In the genomic region with DNA sequence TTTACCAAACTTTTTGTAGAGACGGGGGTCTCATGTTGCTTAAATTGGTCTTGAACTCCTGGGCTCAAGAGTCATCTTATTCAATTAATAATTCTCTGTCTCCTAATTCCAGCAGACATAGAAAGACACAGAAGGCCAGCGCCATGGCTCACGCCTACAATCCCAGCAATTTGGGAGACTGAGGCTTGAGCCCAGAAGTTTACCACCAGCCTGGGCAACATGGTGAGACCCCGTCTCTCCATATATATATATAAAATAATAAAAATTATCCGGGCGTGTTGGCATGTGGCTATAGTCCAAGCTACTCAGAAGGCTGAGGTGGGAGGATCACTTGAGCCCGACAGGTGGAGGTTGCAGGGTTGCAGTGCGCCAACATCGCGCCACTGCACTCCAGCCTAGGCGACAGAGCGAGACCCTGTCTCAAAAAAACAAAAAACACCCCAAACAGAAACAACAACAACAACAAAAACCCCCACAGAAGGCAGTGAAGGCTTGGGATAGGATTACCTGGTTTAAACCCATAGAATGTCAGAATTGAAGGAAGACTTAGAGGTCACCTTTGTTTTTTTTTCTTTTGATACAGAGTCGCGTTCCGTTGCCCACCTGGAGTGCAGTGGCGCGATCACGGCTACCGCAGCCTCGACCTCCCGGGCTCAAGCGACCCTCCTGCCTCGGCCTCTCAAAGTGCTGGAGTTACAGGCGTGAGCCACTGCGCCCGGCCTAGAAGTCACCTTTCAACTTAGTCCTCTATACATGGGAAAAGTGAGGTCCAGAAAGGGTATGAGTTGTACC, we compare ENCODE assay signal across 8 cellular contexts. TPM values are rescaled to one million over a fixed set of nuclear protein-coding genes. Genes with fewer than 3 reads are reported as not detected.
DNase-seq lines count a peak whose midpoint lies in the region; ATAC-seq, FAIRE-seq and TF ChIP-seq lines count a peak whose summit lies in the region.

No MANE protein-coding gene starts in this region.

- H3K4me3 ChIP-seq in Loucy (ENCODE audit: low read length, poor library complexity, severe bottlenecking) (peak overlapping the region; percentile 91), neural progenitor cell (peak overlapping the region; percentile 89)

- TF ChIP-seq POLR2A in GM12892 (IDR thresholded peaks at IDR 0.05; ENCODE audit: low read depth, low read length), result no peak

- peak overlapping the region; percentile 97 for H3K27ac Mint-ChIP-seq in effector memory CD8-positive, alpha-beta T cell
- H3K27ac Mint-ChIP-seq in neural progenitor cell, result peak overlapping the region; percentile 98

- H4K20me1 ChIP-seq in Loucy (ENCODE audit: insufficient read depth, low read length, poor library complexity, severe bottlenecking), result peaks cover 12% of the 10 kb centered on the region
- H4K20me1 ChIP-seq in neural progenitor cell (ENCODE audit: low read depth), result peaks cover 17% of the 10 kb centered on the region

- H3K36me3 ChIP-seq in Loucy (ENCODE audit: insufficient read depth, low read length), result no peaks in the 10 kb centered on the region
- H3K36me3 ChIP-seq in neural progenitor cell, result no peaks in the 10 kb centered on the region

- H3K4me1 Mint-ChIP-seq in effector memory CD8-positive, alpha-beta T cell (ENCODE audit: low read depth in 2 of 2), result peaks cover 9 to 27% of the 10 kb centered on the region in 2 donors
- H3K4me1 Mint-ChIP-seq in neural progenitor cell, result peaks cover 16% of the 10 kb centered on the region

- H3K27me3 ChIP-seq in Loucy (ENCODE audit: insufficient read depth, low read length, poor library complexity, severe bottlenecking), result no peaks in the 10 kb centered on the region
- H3K27me3 ChIP-seq in neural progenitor cell, result no peaks in the 10 kb centered on the region

- H3F3A ChIP-seq in Loucy (ENCODE audit: low read depth), result no peaks in the 10 kb centered on the region
- peaks cover 13% of the 10 kb centered on the region for H3F3A ChIP-seq in neural progenitor cell (ENCODE audit: low read depth)

- peak overlapping the region; percentile 90 to 91 for H3K4me3 Mint-ChIP-seq in effector memory CD8-positive, alpha-beta T cell
- peak overlapping the region; percentile 95 for H3K4me3 Mint-ChIP-seq in neural progenitor cell

- FAIRE-seq in GM12892 (lab: Jason Lieb, UNC), result no peak

- peak overlapping the region; percentile 95 for H3K27ac ChIP-seq in neural progenitor cell

- H2AFZ ChIP-seq in Loucy (ENCODE audit: low read length), result peak overlapping the region; percentile 99
- peak overlapping the region; percentile 100 for H2AFZ ChIP-seq in neural progenitor cell (replicated peaks)

- H3K9me2 ChIP-seq in Loucy (replicated peaks; ENCODE audit: low read depth, low read length), result no peaks in the 10 kb centered on the region

- H3K4me1 ChIP-seq in Loucy (ENCODE audit: insufficient read depth, low read length, poor library complexity, severe bottlenecking) (peaks cover 16% of the 10 kb centered on the region), neural progenitor cell (peaks cover 12% of the 10 kb centered on the region)

- H3K9me3 ChIP-seq in Loucy (ENCODE audit: insufficient read depth, low read depth, low read length) (no peaks in the 10 kb centered on the region), neural progenitor cell (ENCODE audit: low read depth) (no peaks in the 10 kb centered on the region)

- H3K79me2 ChIP-seq in Loucy (ENCODE audit: insufficient read depth, low read length) (peaks cover 46% of the 10 kb centered on the region), neural progenitor cell (ENCODE audit: low read depth) (peaks cover 52% of the 10 kb centered on the region)

- H3K9ac ChIP-seq in Loucy (ENCODE audit: low read depth, low read length, poor library complexity, severe bottlenecking), result peak overlapping the region; percentile 83
- peak overlapping the region; percentile 86 for H3K9ac ChIP-seq in neural progenitor cell

- H3K9me3 Mint-ChIP-seq in effector memory CD8-positive, alpha-beta T cell, result no peaks in the 10 kb centered on the region
- no peaks in the 10 kb centered on the region for H3K9me3 Mint-ChIP-seq in neural progenitor cell

- H3K4me2 ChIP-seq in Loucy (ENCODE audit: low read depth, low read length, poor library complexity, severe bottlenecking), result peak overlapping the region; percentile 90
- peak overlapping the region; percentile 91 for H3K4me2 ChIP-seq in neural progenitor cell

- DNase-seq in effector memory CD8-positive, alpha-beta T cell, result no peak
- DNase-seq in neural progenitor cell (ENCODE audit: low spot score) (no peak), GDM1 (lab: John Stamatoyannopoulos, UW) (no peak), GM12892 (ENCODE audit: insufficient read length) (no peak), GOT3 (lab: John Stamatoyannopoulos, UW) (no peak), NCI-H82 treated with DMSO at 0.1 percent for 48 hours (lab: John Stamatoyannopoulos, UW; ENCODE audit: unreplicated experiment) (no peak)

- no peak for TF ChIP-seq CTCF in Loucy (conservative IDR thresholded peaks at IDR 0.05; ENCODE audit: low read length)
- TF ChIP-seq CTCF in neural progenitor cell (IDR thresholded peaks at IDR 0.05), result no peak

- peak; percentile 5 for ATAC-seq in GM18520 (IDR thresholded peaks at IDR 0.05; ENCODE audit: unreplicated experiment)
- ATAC-seq in effector memory CD8-positive, alpha-beta T cell (replicated peaks), result no peak

- H3K27me3 Mint-ChIP-seq in effector memory CD8-positive, alpha-beta T cell, result no peaks in the 10 kb centered on the region
- H3K27me3 Mint-ChIP-seq in neural progenitor cell (ENCODE audit: insufficient read depth, low read depth), result peaks cover 3% of the 10 kb centered on the region

- H3K36me3 Mint-ChIP-seq in effector memory CD8-positive, alpha-beta T cell (ENCODE audit: insufficient read depth), result peaks cover 19% of the 10 kb centered on the region
- H3K36me3 Mint-ChIP-seq in neural progenitor cell, result no peaks in the 10 kb centered on the region

RNA-seq across cellular contexts. Expression of a gene that starts 0.7 kb away (rescaled TPM):
- 21.7 and 24.0 TPM in 2 replicates for total RNA-seq in neural progenitor cell (ENCODE audit: low replicate concordance)
- 23.1 TPM for polyA plus RNA-seq in GM12892 (2012; ENCODE audit: missing spikeins)

RNA-seq across cellular contexts. Expression of a gene that starts 51.6 kb away (rescaled TPM):
- 37.6 and 41.0 TPM in 2 replicates for total RNA-seq in neural progenitor cell (ENCODE audit: low replicate concordance)
- 23.8 TPM for polyA plus RNA-seq in GM12892 (2012; ENCODE audit: missing spikeins)
